Comparison of ENCODE assay signal across 17 cellular contexts in genomic region chr7:105376901-105377533, GRCh38. TPM values are rescaled to one million over a fixed set of nuclear protein-coding genes. Genes with fewer than 3 reads are reported as not detected.
DNase-seq lines count a peak whose midpoint lies in the region; ATAC-seq, FAIRE-seq and TF ChIP-seq lines count a peak whose summit lies in the region.
"Had no signal": no experiment of that assay in that cellular context is flagged by ENCODE, and none has a peak within 500 bp of the region (broad histone marks: within the 10 kb centered on the region; RNA-seq: fewer than 3 reads in every experiment).

No MANE protein-coding gene starts in this region.

- CTCF ChIA-PET in CD8-positive, alpha-beta T cell (lab: Charles Lee) = interaction anchor here (0.6 kb wide), 1 partner anchor 46 kb away, joined by 3 read pairs; no protein-coding TSS in a partner anchor
- CTCF ChIA-PET in H1 (lab: Charles Lee; ENCODE audit: partially characterized antibody) = interaction anchor here (0.6 to 1.6 kb wide), 6 partner anchors 9 to 368 kb away, joined by 3 to 10 read pairs (median 4); no protein-coding TSS in a partner anchor

- no peak for TF ChIP-seq POLR2A in H1 (IDR thresholded peaks at IDR 0.05; ENCODE audit: control extremely low read depth in 1 of 2, low read depth in 2 of 2, low read length in 2 of 2)

- no peak overlapping the region for H2BK15ac ChIP-seq in H1 (ENCODE audit: low read length)

- no peak overlapping the region for H2AFZ ChIP-seq in H1 (ENCODE audit: low read length)

- ATAC-seq in CD8-positive, alpha-beta T cell = no peak
- ATAC-seq in T-helper 17 cell = no peak
- peak; percentile 55 for ATAC-seq in left colon
- no peak for ATAC-seq in HG03097 (IDR thresholded peaks at IDR 0.05; ENCODE audit: low FRiP score, unreplicated experiment)
- no peak for ATAC-seq in GM19452 (IDR thresholded peaks at IDR 0.05; ENCODE audit: unreplicated experiment)

- H4K20me1 ChIP-seq in H1 (replicated peaks in 1 of 2; ENCODE audit: control insufficient read depth in 1 of 2, insufficient read depth in 2 of 2, low read length in 2 of 2) = peaks cover 6 to 19% of the 10 kb centered on the region in 2 experiments

- no peak overlapping the region for H3K23ac ChIP-seq in H1 (ENCODE audit: insufficient read length)

- no peak overlapping the region for H2BK120ac ChIP-seq in H1 (replicated peaks; ENCODE audit: low read depth, low read length)

- no peak overlapping the region for H3K9ac ChIP-seq in H1 (replicated peaks in 1 of 4; ENCODE audit: extremely low read depth in 1 of 4, low read depth in 3 of 4, low read length in 3 of 4)

- no peak overlapping the region for H3K27ac ChIP-seq in CD8-positive, alpha-beta T cell (ENCODE audit: low read depth, low read length)
- H3K27ac ChIP-seq in H1 (ENCODE audit: low read depth, low read length) = no peak overlapping the region

- H3K4me2 ChIP-seq in H1 (ENCODE audit: insufficient read depth in 1 of 2, low read depth in 2 of 2, low read length in 2 of 2) = 0 out of 4 replicates have a peak overlapping the region, but pooled peaks of 1 of the 2 experiments have one; percentile 7

- H3K23me2 ChIP-seq in H1 (ENCODE audit: low read depth, low read length) = no peaks in the 10 kb centered on the region; the same call in 1 of the 2 replicates

- no peaks in the 10 kb centered on the region for H3K27me3 ChIP-seq in CD8-positive, alpha-beta T cell (ENCODE audit: insufficient read depth, low read length)
- no peaks in the 10 kb centered on the region; a peak in 1 of 7 replicates for H3K27me3 ChIP-seq in H1 (replicated peaks in 1 of 4; ENCODE audit: control insufficient read depth in 3 of 4, extremely low read depth in 1 of 4, insufficient read depth in 3 of 4, low read length in 3 of 4)

- no peak overlapping the region for H4K5ac ChIP-seq in H1 (ENCODE audit: insufficient read length, low read depth, low read length)

- H3K4me1 ChIP-seq in CD8-positive, alpha-beta T cell (ENCODE audit: insufficient read depth, low read length) = peaks cover 6% of the 10 kb centered on the region
- peaks cover 1 to 7% (median 3%) of the 10 kb centered on the region in 4 experiments; a peak in 5 of 7 replicates for H3K4me1 ChIP-seq in H1 (replicated peaks in 1 of 4; ENCODE audit: control insufficient read depth in 3 of 4, insufficient read depth in 4 of 4, low read length in 3 of 4)

- no peak for DNase-seq in CD8-positive, alpha-beta T cell
- no peak for DNase-seq in T-helper 17 cell
- no peak for DNase-seq in H1 (ENCODE audit: low read depth in 1 of 2, low spot score in 2 of 2)
- DNase-seq in left colon = no peak
- no peak for DNase-seq in NCI-H2171 treated with DMSO at 0.1 percent for 48 hours (lab: John Stamatoyannopoulos, UW)
- no peak for DNase-seq in activated T-cell treated with anti-CD3 and anti-CD28 coated beads for 4 hours
- DNase-seq: CD8-positive, alpha-beta memory T cell; DND-41; HCEC 1CT; KG1; MV-4-11; NCI-H1694 treated with DMSO at 0.1 percent for 48 hours; NCI-H510A treated with DMSO at 0.1 percent for 48 hours; NCI-H774 had no signal

- POLR2A ChIA-PET in CD8-positive, alpha-beta T cell (lab: Charles Lee) = interaction anchor here (0.6 kb wide), 2 partner anchors 134 to 190 kb away, joined by 3 to 4 read pairs; no protein-coding TSS in a partner anchor
- POLR2A ChIA-PET in H1 (lab: Charles Lee; ENCODE audit: partially characterized antibody) = interaction anchor here (0.9 to 5.1 kb wide), 2 partner anchors 10 to 25 kb away, joined by 3 to 28 read pairs; partner anchors contain the start of gene SRPK2

- no peaks in the 10 kb centered on the region for H3K9me3 ChIP-seq in CD8-positive, alpha-beta T cell (ENCODE audit: low read length)
- no peaks in the 10 kb centered on the region for H3K9me3 ChIP-seq in T-helper 17 cell (ENCODE audit: control insufficient read depth, low read length, poor library complexity, severe bottlenecking)
- H3K9me3 ChIP-seq in H1 (ENCODE audit: insufficient read depth in 2 of 2, low read depth in 1 of 2, low read length in 1 of 2) = no peaks in the 10 kb centered on the region

- TF ChIP-seq CTCF in CD8-positive, alpha-beta T cell (IDR thresholded peaks at IDR 0.05) = no peak
- no peak for TF ChIP-seq CTCF in H1 (IDR thresholded peaks at IDR 0.05; ENCODE audit: control extremely low read depth in 1 of 3, insufficient read depth in 1 of 3, low read depth in 1 of 3, low read length in 3 of 3)

- no peak for TF ChIP-seq RAD21 in H1 (IDR thresholded peaks at IDR 0.05 in 1 of 2, conservative IDR thresholded peaks at IDR 0.05 in 1 of 2; ENCODE audit: low read depth in 2 of 2, low read length in 2 of 2)

- no peak overlapping the region for H3K18ac ChIP-seq in H1 (ENCODE audit: extremely low read depth, low read length)

- no peak overlapping the region for H3K14ac ChIP-seq in H1 (ENCODE audit: insufficient read length)

- H2BK20ac ChIP-seq in H1 (ENCODE audit: low read length) = no peak overlapping the region

- peak overlapping the region; percentile 58 for H3K27ac Mint-ChIP-seq in CD8-positive, alpha-beta T cell
- H3K27ac Mint-ChIP-seq in T-helper 17 cell = peak overlapping the region; percentile 67

- no peak overlapping the region for H3K56ac ChIP-seq in H1 (replicated peaks; ENCODE audit: insufficient read length, low read depth, low read length)

- no peaks in the 10 kb centered on the region for H3K36me3 ChIP-seq in CD8-positive, alpha-beta T cell (ENCODE audit: insufficient read depth, low read length)
- no peaks in the 10 kb centered on the region for H3K36me3 ChIP-seq in H1 (ENCODE audit: control insufficient read depth in 2 of 4, insufficient read depth in 4 of 4, low read length in 3 of 4)

- H2BK5ac ChIP-seq in H1 (ENCODE audit: low read depth, low read length) = no peak overlapping the region

- no peak overlapping the region for H2BK12ac ChIP-seq in H1 (ENCODE audit: low read depth, low read length)

- no peaks in the 10 kb centered on the region for H3K9me3 Mint-ChIP-seq in CD8-positive, alpha-beta T cell
- H3K9me3 Mint-ChIP-seq: CD8-positive, alpha-beta memory T cell had no signal

- peaks cover 43% of the 10 kb centered on the region for H3K4me1 Mint-ChIP-seq in CD8-positive, alpha-beta T cell (ENCODE audit: low read depth)
- peaks cover 29% of the 10 kb centered on the region for H3K4me1 Mint-ChIP-seq in T-helper 17 cell

- H3K79me1 ChIP-seq in H1 (ENCODE audit: low read depth, low read length) = no peaks in the 10 kb centered on the region; the same call in 1 of the 2 replicates

- H3K36me3 Mint-ChIP-seq in CD8-positive, alpha-beta T cell = peaks cover 2% of the 10 kb centered on the region
- peaks cover 3% of the 10 kb centered on the region for H3K36me3 Mint-ChIP-seq in T-helper 17 cell (ENCODE audit: low read depth)

- TF ChIP-seq EP300 in H1 (IDR thresholded peaks at IDR 0.05; ENCODE audit: borderline replicate concordance in 1 of 2, low read depth in 2 of 2, low read length in 2 of 2) = no peak

- H3K4me3 ChIP-seq in CD8-positive, alpha-beta T cell (ENCODE audit: low read depth, low read length) = no peak overlapping the region
- H3K4me3 ChIP-seq in H1 (ENCODE audit: extremely low read depth in 1 of 4, insufficient read depth in 2 of 4, low read depth in 3 of 4, low read length in 4 of 4) = no peak overlapping the region

- intact Hi-C loops in CD8-positive, alpha-beta T cell (cut with DNase I, micrococcal nuclease) = no loop called here
- intact Hi-C loops in left colon (cut with DNase I, micrococcal nuclease) = no loop called here

- H4K91ac ChIP-seq in H1 (replicated peaks; ENCODE audit: insufficient read length, low read length) = no peak overlapping the region

- no peak overlapping the region for H3K4ac ChIP-seq in H1 (replicated peaks; ENCODE audit: insufficient read length, low read depth, low read length)

- H3K27me3 Mint-ChIP-seq in CD8-positive, alpha-beta T cell (ENCODE audit: low read depth) = no peaks in the 10 kb centered on the region
- H3K27me3 Mint-ChIP-seq in T-helper 17 cell = no peaks in the 10 kb centered on the region
- H3K27me3 Mint-ChIP-seq: CD8-positive, alpha-beta memory T cell had no signal

- H4K8ac ChIP-seq in H1 (ENCODE audit: extremely low read depth, insufficient read depth, low read length) = no peak overlapping the region

- peak; percentile 85 for FAIRE-seq in H1 (lab: Jason Lieb, UNC)
- FAIRE-seq: A204.1 had no signal

- no peak overlapping the region for H3K4me3 Mint-ChIP-seq in CD8-positive, alpha-beta T cell
- H3K4me3 Mint-ChIP-seq in T-helper 17 cell = no peak overlapping the region

- 27% methylated on average over 4 of the region's 4 CpGs; no CpG with 5 or more reads in 1 of the 2 experiments for WGBS in H1 (ENCODE audit: extremely low coverage in 1 of 2, insufficient coverage in 1 of 2, insufficient read length in 1 of 2, insufficient replicate concordance in 2 of 2, low coverage in 1 of 2, low lambda C conversion rate in 2 of 2, missing lambda C conversion rate in 1 of 2), 2 experiments

- H2AK5ac ChIP-seq in H1 (ENCODE audit: low read depth, low read length) = no peak overlapping the region

- H3K79me2 ChIP-seq in H1 (ENCODE audit: control insufficient read depth in 1 of 2, insufficient read depth in 2 of 2, low read length in 2 of 2) = peaks cover 3 to 88% of the 10 kb centered on the region in 2 experiments

TF ChIP-seq in H1, 55 proteins besides CTCF, POLR2A, EP300 and RAD21 (continues in another document):
- TF ChIP-seq SIX5 (IDR thresholded peaks at IDR 0.05; ENCODE audit: low read depth, low read length) (no peak), POLR2AphosphoS5 (IDR thresholded peaks at IDR 0.05; ENCODE audit: low read depth, low read length) (no peak)

RNA-seq across cellular contexts. Expression of gene SRPK2, which starts 11.7 kb away (rescaled TPM):
- total RNA-seq in CD8-positive, alpha-beta T cell = 10 to 100 TPM; 29.2 to 29.7 TPM
- 10 to 100 TPM; 46.2 to 50.0 TPM for total RNA-seq in T-helper 17 cell
- total RNA-seq in H1 (2021; fragmentation: NEBNext Ultra II Directional; extraction: Animal tissue kit (Norgen Biotek cat#: 25700)) = 47.1 and 51.2 TPM in 2 replicates
- polyA plus RNA-seq in H1 (2011; rRNA removed) = 8.0 and 10.0 TPM in 2 replicates
- 12.8 TPM for polyA plus RNA-seq in H1 (2011; cell fraction: cytosol; rRNA removed)
- 10.2 TPM for polyA plus RNA-seq in H1 (2011; cell fraction: nucleus; rRNA removed)
- polyA plus RNA-seq in H1 (2012, experiment 1 of 2) = 24.5 to 36.3 TPM (median 26.9 TPM) in 4 replicates
- polyA plus RNA-seq in H1 (2012, experiment 2 of 2) = 2.5 TPM
- 33.6 TPM for polyA plus RNA-seq in H1 (2013, experiment 1 of 2)
- 32.5 TPM for polyA plus RNA-seq in H1 (2013, experiment 2 of 2)
- 26.2 and 29.4 TPM in 2 replicates for polyA minus RNA-seq in H1 (2011; rRNA and poly(A)+ RNA removed)
- 22.1 TPM for polyA minus RNA-seq in H1 (2011; cell fraction: cytosol; rRNA and poly(A)+ RNA removed)
- polyA minus RNA-seq in H1 (2011; cell fraction: nucleus; rRNA and poly(A)+ RNA removed) = 40.2 TPM
- total RNA-seq in left colon = 10 to 100 TPM; 32.8 to 35.0 TPM
